ENCODE assay signal across 10 cellular contexts in genomic region chr15:96409231-96410138, GRCh38.
DNase-seq lines count a peak whose midpoint lies in the region; ATAC-seq, FAIRE-seq and TF ChIP-seq lines count a peak whose summit lies in the region.
"Had no signal": no experiment of that assay in that cellular context is flagged by ENCODE, and none has a peak within 500 bp of the region (broad histone marks: within the 10 kb centered on the region; RNA-seq: fewer than 3 reads in every experiment).

No MANE protein-coding gene starts in this region.

- H3K4me1 Mint-ChIP-seq in nephron progenitor cell, result peaks cover 35% of the 10 kb centered on the region
- H3K4me1 Mint-ChIP-seq: activated CD4-positive, alpha-beta T cell treated with anti-CD3 and anti-CD28 coated beads, Interleukin-2, amount 10 ng/mL, durations not matched to agents 7 days and 5 days had no signal

- POLR2A ChIA-PET in A549 (lab: Yijun Ruan, JAX), result no interaction called here

- FAIRE-seq in A549 (lab: Jason Lieb, UNC) (no peak), GM19239 (lab: Jason Lieb, UNC) (no peak)

- no peak overlapping the region for H3K9ac ChIP-seq in HUES64 (ENCODE audit: low read depth, low read length)
- H3K9ac ChIP-seq: BLaER1 had no signal

- CTCF ChIA-PET in A549 (lab: Yijun Ruan, JAX), result no interaction called here

- H3K27ac ChIP-seq in A549, result no peak overlapping the region
- H3K27ac ChIP-seq in HUES64 (ENCODE audit: low read depth, low read length), result no peak overlapping the region
- H3K27ac ChIP-seq in esophagus squamous epithelium, result no peak overlapping the region
- H3K27ac ChIP-seq: BLaER1 had no signal

- WGBS in A549 (ENCODE audit: missing lambda C conversion rate), result 55% methylated on average over 73 of the region's 77 CpGs
- WGBS in HUES64, result 1% methylated on average over 76 of the region's 77 CpGs
- 9 to 20% methylated on average over 34 to 64 of the region's 77 CpGs for WGBS in esophagus squamous epithelium, 2 donors

- TF ChIP-seq POLR2A in A549 (IDR thresholded peaks at IDR 0.05; ENCODE audit: low read length) (no peak), esophagus squamous epithelium (IDR thresholded peaks at IDR 0.05) (no peak)

- H3K4me2 ChIP-seq in A549, result peak overlapping the region; percentile 43
- H3K4me2 ChIP-seq: BLaER1 had no signal

- no peak for TF ChIP-seq EP300 in A549 (IDR thresholded peaks at IDR 0.05)

- H3K9me3 ChIP-seq in A549, result 0 out of 3 replicates have a peak, but pooled peaks cover 6% of the 10 kb centered on the region
- no peaks in the 10 kb centered on the region for H3K9me3 ChIP-seq in HUES64 (ENCODE audit: insufficient read depth, low read depth, low read length)
- no peaks in the 10 kb centered on the region for H3K9me3 ChIP-seq in esophagus squamous epithelium

- H3K27ac Mint-ChIP-seq in nephron progenitor cell, result no peak overlapping the region
- H3K27ac Mint-ChIP-seq: activated CD4-positive, alpha-beta T cell treated with anti-CD3 and anti-CD28 coated beads, Interleukin-2, amount 10 ng/mL, durations not matched to agents 7 days and 5 days had no signal

- intact Hi-C loops in esophagus squamous epithelium (cut with DNase I), result no loop called here

- peaks cover 98% of the 10 kb centered on the region for H3K27me3 Mint-ChIP-seq in nephron progenitor cell (ENCODE audit: low read depth, poor library complexity)

- peak overlapping the region; percentile 82 for H3K4me3 Mint-ChIP-seq in nephron progenitor cell
- H3K4me3 Mint-ChIP-seq: activated CD4-positive, alpha-beta T cell treated with anti-CD3 and anti-CD28 coated beads, Interleukin-2, amount 10 ng/mL, durations not matched to agents 7 days and 5 days had no signal

- H3K4me3 ChIP-seq in A549 (no peak overlapping the region), HUES64 (ENCODE audit: low read length) (peak overlapping the region; percentile 29), esophagus squamous epithelium (peak overlapping the region; percentile 1 to 62 (median 33))
- H3K4me3 ChIP-seq: BLaER1 had no signal

- DNase-seq in A549 (ENCODE audit: low read depth in 1 of 2, low spot score in 1 of 2) (no peak), esophagus squamous epithelium (lab: John Stamatoyannopoulos, UW) (no peak), nephron progenitor cell (peak; percentile 53), activated T-cell treated with anti-CD3 and anti-CD28 coated beads for 4 hours (no peak), SK-N-DZ (ENCODE audit: low spot score) (no peak), GM19239 (ENCODE audit: insufficient read length, low spot score) (no peak)
- DNase-seq in activated T-cell treated with anti-CD3 and anti-CD28 coated beads, Interleukin-2, amount 50 U/mL, for 1 hour, result no peak
- DNase-seq: activated CD4-positive, alpha-beta T cell treated with anti-CD3 and anti-CD28 coated beads, Interleukin-2, amount 10 ng/mL, durations not matched to agents 7 days and 5 days had no signal

- TF ChIP-seq RAD21 in A549 (conservative IDR thresholded peaks at IDR 0.05 in 1 of 2, IDR thresholded peaks at IDR 0.05 in 1 of 2), result no peak

- ATAC-seq in A549, result no peak; a peak in 2 of 6 replicates

- TF ChIP-seq CTCF in A549 (IDR thresholded peaks at IDR 0.05) (no peak), esophagus squamous epithelium (IDR thresholded peaks at IDR 0.05) (no peak), nephron progenitor cell (IDR thresholded peaks at IDR 0.05) (no peak)

- no peaks in the 10 kb centered on the region for H3K36me3 ChIP-seq in HUES64 (ENCODE audit: insufficient read depth, low read length)
- no peaks in the 10 kb centered on the region for H3K36me3 ChIP-seq in esophagus squamous epithelium
- H3K36me3 ChIP-seq: BLaER1 had no signal

- H3K36me3 Mint-ChIP-seq in nephron progenitor cell (ENCODE audit: low read depth), result no peaks in the 10 kb centered on the region

- H3K4me1 ChIP-seq in A549 (no peaks in the 10 kb centered on the region), HUES64 (ENCODE audit: insufficient read depth, low read length) (peaks cover 14% of the 10 kb centered on the region; the same call in 1 of the 2 replicates), esophagus squamous epithelium (peaks cover 4 to 20% (median 10%) of the 10 kb centered on the region in 3 donors)
- H3K4me1 ChIP-seq: BLaER1 had no signal

- no peaks in the 10 kb centered on the region for H3K9me3 Mint-ChIP-seq in nephron progenitor cell
- H3K9me3 Mint-ChIP-seq: activated CD4-positive, alpha-beta T cell treated with anti-CD3 and anti-CD28 coated beads, Interleukin-2, amount 10 ng/mL, durations not matched to agents 7 days and 5 days had no signal

- H3K27me3 ChIP-seq in HUES64 (ENCODE audit: insufficient read depth, low read length), result peaks cover 100% of the 10 kb centered on the region
- peaks cover 15 to 94% (median 46%) of the 10 kb centered on the region in 4 donors for H3K27me3 ChIP-seq in esophagus squamous epithelium

TF ChIP-seq in A549, 52 proteins besides CTCF, POLR2A, EP300 and RAD21:
- TF ChIP-seq CBX8 (IDR thresholded peaks at IDR 0.05) (0 out of 2 replicates have a peak, but pooled peaks have one; percentile 9), HEYL (CRISPR knock-in tag; IDR thresholded peaks at IDR 0.05) (no peak)
